26 cellular contexts compared by ENCODE assay signal in genomic region chr1:44262414-44262813, GRCh38. TPM values are rescaled to one million over a fixed set of nuclear protein-coding genes. Genes with fewer than 3 reads are reported as not detected.
DNase-seq lines count a peak whose midpoint lies in the region; ATAC-seq, FAIRE-seq and TF ChIP-seq lines count a peak whose summit lies in the region.
"Had no signal": no experiment of that assay in that cellular context is flagged by ENCODE, and none has a peak within 500 bp of the region (broad histone marks: within the 10 kb centered on the region; RNA-seq: fewer than 3 reads in every experiment).

No MANE protein-coding gene starts in this region.

- TF ChIP-seq CTCF in CD14-positive monocyte (IDR thresholded peaks at IDR 0.05): no peak
- no peak for TF ChIP-seq CTCF in bronchial epithelial cell (IDR thresholded peaks at IDR 0.05; ENCODE audit: insufficient read depth, low read length, severe bottlenecking)
- TF ChIP-seq CTCF in mucosa of descending colon (IDR thresholded peaks at IDR 0.05): no peak

- ATAC-seq in mucosa of descending colon: no peak
- no peak for ATAC-seq in GM18519 (IDR thresholded peaks at IDR 0.05; ENCODE audit: low FRiP score, unreplicated experiment)
- ATAC-seq: GM12878, PC-3 had no signal

- intact Hi-C loops in CD14-positive monocyte (cut with micrococcal nuclease) (no loop called here), mucosa of descending colon (cut with DNase I, micrococcal nuclease) (no loop called here)

- H3K36me3 ChIP-seq in H7 (replicated peaks; ENCODE audit: control insufficient read depth, insufficient read depth, low read length) (no peaks in the 10 kb centered on the region), bronchial epithelial cell (ENCODE audit: control insufficient read depth, insufficient read depth, low read length) (peaks cover under 1% of the 10 kb centered on the region), mucosa of descending colon (ENCODE audit: low read depth) (no peaks in the 10 kb centered on the region)
- H3K36me3 ChIP-seq: BE2C had no signal

- H3K4me3 ChIP-seq in H7 (ENCODE audit: insufficient read depth, low read depth, low read length): no peak overlapping the region
- H3K4me3 ChIP-seq in bronchial epithelial cell (ENCODE audit: low read depth, low read length): no peak overlapping the region
- no peak overlapping the region for H3K4me3 ChIP-seq in mucosa of descending colon
- H3K4me3 ChIP-seq: GM12878 had no signal

- peak; percentile 7 for FAIRE-seq in bronchial epithelial cell (lab: Jason Lieb, UNC)
- FAIRE-seq: GM12878, GM18507 had no signal

- H3K27me3 Mint-ChIP-seq in CD14-positive monocyte (ENCODE audit: low read depth in 3 of 3): peaks cover 0 to 4% (median 3%) of the 10 kb centered on the region in 3 donors
- H3K27me3 Mint-ChIP-seq: CD4-positive, alpha-beta memory T cell had no signal

- no peaks in the 10 kb centered on the region for H3K27me3 ChIP-seq in H7 (ENCODE audit: control insufficient read depth, insufficient read depth, low read length)
- no peaks in the 10 kb centered on the region for H3K27me3 ChIP-seq in bronchial epithelial cell (ENCODE audit: control insufficient read depth, insufficient read depth, low read length)
- H3K27me3 ChIP-seq: BE2C had no signal

- H3K4me3 Mint-ChIP-seq in CD14-positive monocyte: peak overlapping the region in 1 of 2 donors; percentile 52
- H3K4me3 Mint-ChIP-seq: CD4-positive, alpha-beta memory T cell had no signal

- DNase-seq in CD14-positive monocyte (ENCODE audit: low spot score) (no peak), H7 (peak; percentile 31), bronchial epithelial cell (ENCODE audit: low read depth) (no peak), mucosa of descending colon (peak in 2 of 3 donors; percentile 67 to 68), SW 1271 (lab: John Stamatoyannopoulos, UW) (no peak), islet precursor cell (no peak), NK-92 (lab: John Stamatoyannopoulos, UW; ENCODE audit: unreplicated experiment) (no peak)
- DNase-seq: BE2C; Calu3; CD4-positive, alpha-beta memory T cell; DMS53; EL; GOT3; IMR-90; Karpas-422; NCI-H1092; NCI-H1436 treated with DMSO at 0.1 percent for 48 hours; NCI-H2029; NCI-H345; NCI-H524 treated with DMSO at 0.1 percent for 48 hours; PC-3; RPMI8226; SIG-M5 had no signal

- peak overlapping the region; percentile 74 to 94 (median 88) for H3K27ac Mint-ChIP-seq in CD14-positive monocyte

- peaks cover 56% of the 10 kb centered on the region for H3K4me1 ChIP-seq in mucosa of descending colon (ENCODE audit: low read depth)

- peaks cover 0 to 5% (median 0%) of the 10 kb centered on the region in 7 donors for H3K9me3 Mint-ChIP-seq in CD14-positive monocyte
- H3K9me3 Mint-ChIP-seq: CD4-positive, alpha-beta memory T cell had no signal

- no peaks in the 10 kb centered on the region for H3K9me3 ChIP-seq in mucosa of descending colon
- H3K9me3 ChIP-seq: BE2C had no signal

- peaks cover 58% of the 10 kb centered on the region for H3K4me1 Mint-ChIP-seq in CD14-positive monocyte

- H3K36me3 Mint-ChIP-seq in CD14-positive monocyte: peaks cover 3 to 10% of the 10 kb centered on the region in 2 donors

RNA-seq across cellular contexts. Expression of gene DMAP1, which starts 49.1 kb away (rescaled TPM):
- polyA plus RNA-seq in CD14-positive monocyte: 10 to 100 TPM; 18.9 to 21.3 TPM
- 20.7 and 25.5 TPM in 2 replicates for total RNA-seq in H7 (2014; rRNA removed; shearing (Covaris generic))
- 17.9 and 21.9 TPM in 2 replicates for total RNA-seq in bronchial epithelial cell
- 10 to 100 TPM; 40.8 to 52.0 (median 44.0) TPM for total RNA-seq in mucosa of descending colon

Comparison
In these comparisons a context has a peak if more than half of its experiments do, and no peak if none do; other contexts are left out.
1. DNase-seq: peak in H7 (single experiment) and mucosa of descending colon (2 of 3); none in CD14-positive monocyte (single experiment), bronchial epithelial cell (single experiment), SW 1271 (0 of 2), islet precursor cell (single experiment) and NK-92 (single experiment).